Comparison of ENCODE assay signal across 9 cellular contexts in genomic region chrX:16435399-16435986, GRCh38.
"Had no signal": no experiment of that assay in that cellular context is flagged by ENCODE, and none has a peak within 500 bp of the region (broad histone marks: within the 10 kb centered on the region; RNA-seq: fewer than 3 reads in every experiment).

No MANE protein-coding gene starts in this region.

- H3K4me2 ChIP-seq: GM23338, KMS-11 had no signal

- H3K27ac ChIP-seq: HL-60, KMS-11 had no signal

- H3K9ac ChIP-seq: KMS-11 had no signal

- H3K4me3 ChIP-seq: GM23338 had no signal

- H2AFZ ChIP-seq: GM23338 had no signal

- DNase-seq: H9, HCEC 1CT, HFFc6 had no signal

- FAIRE-seq: H1, H54, HepG2 had no signal
